8 cellular contexts compared by ENCODE assay signal in the genomic region with DNA sequence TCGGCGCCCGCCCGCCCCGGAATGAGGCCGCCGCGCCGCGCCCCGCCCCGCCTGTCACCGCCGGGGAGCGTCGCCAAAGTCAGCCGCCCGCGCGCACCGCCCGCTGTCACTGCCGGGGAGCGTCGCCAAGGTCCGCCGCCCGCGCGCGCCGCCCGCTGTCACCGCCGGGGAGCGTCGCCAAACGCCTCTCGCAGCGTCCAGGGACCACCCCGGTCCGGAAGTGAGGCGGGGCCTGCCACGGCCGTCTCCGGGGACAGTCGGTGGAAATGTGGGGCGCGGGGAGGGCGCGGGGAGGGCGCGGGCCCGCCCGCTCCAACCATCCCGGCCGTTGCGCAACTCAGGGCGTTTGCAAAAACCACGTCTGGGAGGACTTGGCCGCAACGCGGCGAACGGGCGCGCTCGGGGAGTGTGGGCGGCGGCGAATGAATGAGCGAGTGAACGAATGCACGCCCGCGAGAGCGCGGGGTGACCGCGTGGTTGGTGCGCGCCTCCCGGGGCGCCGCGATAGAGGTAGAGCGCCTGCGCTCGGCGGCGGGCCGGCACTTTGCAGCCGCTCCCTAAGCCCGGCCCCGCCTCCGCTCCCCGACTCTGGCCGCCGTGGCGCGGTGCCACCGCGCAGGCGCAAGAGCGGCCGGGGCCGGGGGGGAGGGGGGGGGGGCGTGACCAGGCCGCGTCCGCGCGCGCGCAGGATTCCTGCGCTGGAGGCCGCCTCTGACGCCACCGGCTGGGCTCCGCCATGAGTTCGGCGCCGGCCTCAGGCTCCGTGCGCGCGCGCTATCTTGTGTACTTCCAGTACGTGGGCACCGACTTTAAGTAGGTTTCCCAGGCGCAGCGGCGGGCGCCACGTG. TPM values are rescaled to one million over a fixed set of nuclear protein-coding genes. Genes with fewer than 3 reads are reported as not detected.
DNase-seq lines count a peak whose midpoint lies in the region; ATAC-seq, FAIRE-seq and TF ChIP-seq lines count a peak whose summit lies in the region.

TSS of gene ACAP3 (minus strand) at position 23 of the 848 bp plus-strand sequence. CDS start 115 bp downstream, outside the sequence.
A gene with protein sequence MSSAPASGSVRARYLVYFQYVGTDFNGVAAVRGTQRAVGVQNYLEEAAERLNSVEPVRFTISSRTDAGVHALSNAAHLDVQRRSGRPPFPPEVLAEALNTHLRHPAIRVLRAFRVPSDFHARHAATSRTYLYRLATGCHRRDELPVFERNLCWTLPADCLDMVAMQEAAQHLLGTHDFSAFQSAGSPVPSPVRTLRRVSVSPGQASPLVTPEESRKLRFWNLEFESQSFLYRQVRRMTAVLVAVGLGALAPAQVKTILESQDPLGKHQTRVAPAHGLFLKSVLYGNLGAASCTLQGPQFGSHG (plus strand): TSS at position 690 of the 848 bp plus-strand sequence. CDS start 47 bp downstream, at position 737.

- H3K4me3 Mint-ChIP-seq in T-helper 2 cell treated with Interferon-gamma antibody and Interleukin-4, amounts not matched to agents 5 μg/mL and 100 μg/mL, for 36 hours = peak within 1 kb of the TSS; percentile 89

- no peaks in the 10 kb centered on the region for H3K27me3 ChIP-seq in ascending aorta

- peaks cover 13% of the 10 kb centered on the region for H3K4me1 Mint-ChIP-seq in T-helper 2 cell treated with Interferon-gamma antibody and Interleukin-4, amounts not matched to agents 5 μg/mL and 100 μg/mL, for 36 hours (ENCODE audit: low read depth)

- intact Hi-C loops in ascending aorta (cut with DNase I) = loop anchor here (1.0 to 5.0 kb wide), 5 partner anchors 17 to 307 kb away; partner anchors contain the start of genes AURKAIP1, B3GALT6, CPTP and DVL1

- H3K4me1 ChIP-seq in ascending aorta = peaks cover 25 to 40% of the 10 kb centered on the region in 2 donors

- peak; percentile 75 for TF ChIP-seq POLR2A in GM15510 (IDR thresholded peaks at IDR 0.05; ENCODE audit: borderline replicate concordance, extremely low read depth, insufficient read length)

- peaks cover 24 to 33% of the 10 kb centered on the region in 2 donors for H3K36me3 ChIP-seq in ascending aorta

- H3K27ac ChIP-seq in ascending aorta = peak within 1 kb of the TSS; percentile 95

- DNase-seq in NCI-H187 treated with DMSO at 0.1 percent for 48 hours (lab: John Stamatoyannopoulos, UW) (peak; percentile 41), ascending aorta (ENCODE audit: low spot score in 2 of 2) (peak; percentile 63 to 92), hepatic stellate cell (ENCODE audit: low spot score) (peak; percentile 99), retina (peak; percentile 96), D721Med (ENCODE audit: insufficient read length, low spot score) (no peak)
- peak; percentile 92 for DNase-seq in T-helper 2 cell treated with Interferon-gamma antibody and Interleukin-4, amounts not matched to agents 5 μg/mL and 100 μg/mL, for 36 hours (ENCODE audit: low spot score)

- H3K4me3 ChIP-seq in ascending aorta = peak within 1 kb of the TSS; percentile 94 to 99

- H3K9me3 Mint-ChIP-seq in T-helper 2 cell treated with Interferon-gamma antibody and Interleukin-4, amounts not matched to agents 5 μg/mL and 100 μg/mL, for 36 hours = no peaks in the 10 kb centered on the region

- no peaks in the 10 kb centered on the region for H3K9me3 ChIP-seq in ascending aorta

- TF ChIP-seq CTCF in ascending aorta (IDR thresholded peaks at IDR 0.05) (peak in 1 of 3 experiments; percentile 4), D721Med (IDR thresholded peaks at IDR 0.05; ENCODE audit: insufficient read depth, missing control alignments) (no peak)

- H3K27me3 Mint-ChIP-seq in T-helper 2 cell treated with Interferon-gamma antibody and Interleukin-4, amounts not matched to agents 5 μg/mL and 100 μg/mL, for 36 hours (ENCODE audit: low read depth) = no peaks in the 10 kb centered on the region

- peaks cover 1% of the 10 kb centered on the region for H3K36me3 Mint-ChIP-seq in T-helper 2 cell treated with Interferon-gamma antibody and Interleukin-4, amounts not matched to agents 5 μg/mL and 100 μg/mL, for 36 hours (ENCODE audit: low read depth)

- no peak for FAIRE-seq in D721Med (lab: Jason Lieb, UNC)

- peak; percentile 48 for ATAC-seq in HG02884 (IDR thresholded peaks at IDR 0.05; ENCODE audit: unreplicated experiment)

- peak within 1 kb of the TSS; percentile 84 for H3K27ac Mint-ChIP-seq in T-helper 2 cell treated with Interferon-gamma antibody and Interleukin-4, amounts not matched to agents 5 μg/mL and 100 μg/mL, for 36 hours

RNA-seq across cellular contexts. Expression of gene ACAP3, which starts in this region (rescaled TPM):
- total RNA-seq in ascending aorta = 105 TPM

RNA-seq across cellular contexts. Expression of the second gene that starts in this region (rescaled TPM):
- total RNA-seq in ascending aorta = 28.3 TPM
